8 cellular contexts compared by ENCODE assay signal in genomic region chr12:98754095-98754494, GRCh38.
DNase-seq lines count a peak whose midpoint lies in the region; ATAC-seq and TF ChIP-seq lines count a peak whose summit lies in the region.

No MANE protein-coding gene starts in this region.

- 67 to 80% (median 75%) methylated on average over 5 of the region's 5 CpGs for WGBS in ovary, 3 donors

- no peak overlapping the region for H3K27ac Mint-ChIP-seq in natural killer cell treated with Interleukin-12 subunit alpha and Interleukin-12 subunit beta and Interleukin-15 and Interleukin-18, amount 100 ng/mL, for 72 hours
- H3K27ac Mint-ChIP-seq in natural killer cell = no peak overlapping the region

- peaks cover 10 to 14% of the 10 kb centered on the region in 2 donors for H3K27me3 Mint-ChIP-seq in natural killer cell treated with Interleukin-12 subunit alpha and Interleukin-12 subunit beta and Interleukin-15 and Interleukin-18, amount 100 ng/mL, for 72 hours
- H3K27me3 Mint-ChIP-seq in natural killer cell (ENCODE audit: low read depth in 2 of 2) = peaks cover 0 to 13% of the 10 kb centered on the region in 2 donors

- H3K27me3 ChIP-seq in BE2C = peaks cover 4% of the 10 kb centered on the region; the same call in 1 of the 2 replicates
- H3K27me3 ChIP-seq in vagina = no peaks in the 10 kb centered on the region
- no peaks in the 10 kb centered on the region for H3K27me3 ChIP-seq in ovary

- intact Hi-C loops in natural killer cell (cut with micrococcal nuclease) = no loop called here
- intact Hi-C loops in vagina (cut with DNase I) = no loop called here
- intact Hi-C loops in ovary (cut with DNase I) = no loop called here

- no peaks in the 10 kb centered on the region for H3K4me1 ChIP-seq in BE2C
- peaks cover 6% of the 10 kb centered on the region for H3K4me1 ChIP-seq in vagina
- no peaks in the 10 kb centered on the region for H3K4me1 ChIP-seq in ovary (ENCODE audit: insufficient read depth)

- no peak overlapping the region for H3K27ac ChIP-seq in vagina
- no peak overlapping the region for H3K27ac ChIP-seq in ovary

- H3K4me3 ChIP-seq in fibroblast of pulmonary artery (replicated peaks; ENCODE audit: low read depth, low read length) (no peak overlapping the region), BE2C (ENCODE audit: low read depth, low read length) (no peak overlapping the region), vagina (no peak overlapping the region), ovary (no peak overlapping the region)

- peaks cover 0 to 8% of the 10 kb centered on the region in 2 donors for H3K4me1 Mint-ChIP-seq in natural killer cell treated with Interleukin-12 subunit alpha and Interleukin-12 subunit beta and Interleukin-15 and Interleukin-18, amount 100 ng/mL, for 72 hours (ENCODE audit: low read depth in 2 of 2)
- no peaks in the 10 kb centered on the region for H3K4me1 Mint-ChIP-seq in natural killer cell

- no peak overlapping the region for H3K4me3 Mint-ChIP-seq in natural killer cell treated with Interleukin-12 subunit alpha and Interleukin-12 subunit beta and Interleukin-15 and Interleukin-18, amount 100 ng/mL, for 72 hours
- no peak overlapping the region for H3K4me3 Mint-ChIP-seq in natural killer cell

- no peak for DNase-seq in natural killer cell treated with Interleukin-12 subunit alpha and Interleukin-12 subunit beta and Interleukin-15 and Interleukin-18, amount 100 ng/mL, for 72 hours (ENCODE audit: low spot score)
- DNase-seq in natural killer cell (no peak), NCI-H446 treated with DMSO at 0.1 percent for 48 hours (lab: John Stamatoyannopoulos, UW) (peak; percentile 13), fibroblast of pulmonary artery (ENCODE audit: low read depth) (peak; percentile 7), BE2C (no peak), vagina (ENCODE audit: extremely low spot score in 2 of 2) (no peak), ovary (no peak)

- no peaks in the 10 kb centered on the region for H3K36me3 Mint-ChIP-seq in natural killer cell treated with Interleukin-12 subunit alpha and Interleukin-12 subunit beta and Interleukin-15 and Interleukin-18, amount 100 ng/mL, for 72 hours
- no peaks in the 10 kb centered on the region for H3K36me3 Mint-ChIP-seq in natural killer cell

- H3K36me3 ChIP-seq in BE2C = no peaks in the 10 kb centered on the region
- H3K36me3 ChIP-seq in vagina = no peaks in the 10 kb centered on the region
- no peaks in the 10 kb centered on the region for H3K36me3 ChIP-seq in ovary

- TF ChIP-seq EP300 in ovary (IDR thresholded peaks at IDR 0.05) = no peak

- TF ChIP-seq CTCF in natural killer cell (IDR thresholded peaks at IDR 0.05) (no peak), fibroblast of pulmonary artery (IDR thresholded peaks at IDR 0.05; ENCODE audit: low read length, missing control alignments) (no peak), BE2C (IDR thresholded peaks at IDR 0.05; ENCODE audit: low read depth, low read length) (no peak), vagina (IDR thresholded peaks at IDR 0.05) (no peak), ovary (IDR thresholded peaks at IDR 0.05) (no peak)

- H3K9me3 ChIP-seq in BE2C (no peaks in the 10 kb centered on the region), vagina (no peaks in the 10 kb centered on the region), ovary (no peaks in the 10 kb centered on the region)

- H3K9me3 Mint-ChIP-seq in natural killer cell treated with Interleukin-12 subunit alpha and Interleukin-12 subunit beta and Interleukin-15 and Interleukin-18, amount 100 ng/mL, for 72 hours = no peaks in the 10 kb centered on the region
- no peaks in the 10 kb centered on the region for H3K9me3 Mint-ChIP-seq in natural killer cell

- ATAC-seq in natural killer cell treated with Interleukin-12 subunit alpha and Interleukin-12 subunit beta and Interleukin-15 and Interleukin-18, amount 100 ng/mL, for 72 hours = peak; percentile 3 to 78
- ATAC-seq in natural killer cell (no peak), HG02623 (IDR thresholded peaks at IDR 0.05; ENCODE audit: unreplicated experiment) (peak; percentile 98)

- TF ChIP-seq POLR2A in vagina (IDR thresholded peaks at IDR 0.05) (no peak), ovary (IDR thresholded peaks at IDR 0.05) (no peak)

Comparison
In these comparisons a context has a peak if more than half of its experiments do, and no peak if none do; other contexts are left out.
1. ATAC-seq: peak in natural killer cell treated with Interleukin-12 subunit alpha and Interleukin-12 subunit beta and Interleukin-15 and Interleukin-18, amount 100 ng/mL, for 72 hours (2 of 2) and HG02623 (single experiment); none in natural killer cell (0 of 3).
2. DNase-seq: peak in NCI-H446 treated with DMSO at 0.1 percent for 48 hours (single experiment) and fibroblast of pulmonary artery (single experiment); none in natural killer cell treated with Interleukin-12 subunit alpha and Interleukin-12 subunit beta and Interleukin-15 and Interleukin-18, amount 100 ng/mL, for 72 hours (single experiment), natural killer cell (single experiment), BE2C (single experiment), vagina (0 of 2) and ovary (0 of 5).